In genomic region chr16:11876306-11876705, GRCh38 we compare ENCODE assay signal across 18 cellular contexts.
"Had no signal": no experiment of that assay in that cellular context is flagged by ENCODE, and none has a peak within 500 bp of the region (broad histone marks: within the 10 kb centered on the region; RNA-seq: fewer than 3 reads in every experiment).

No MANE protein-coding gene starts in this region.

- H3K4me2 ChIP-seq: hepatocyte had no signal

- H3K4me3 ChIP-seq: hepatocyte, lower lobe of right lung had no signal

- H3K9me3 Mint-ChIP-seq: activated naive CD4-positive, alpha-beta T cell treated with anti-CD3 and anti-CD28 coated beads, Interleukin-2, amount 50 U/mL, for 24 hours; activated T-cell treated with anti-CD3 and anti-CD28 coated beads, Interleukin-2, amount 50 U/mL, for 4 hours had no signal

- H3K9me3 ChIP-seq: lower lobe of right lung had no signal

- H3K27me3 Mint-ChIP-seq: activated naive CD4-positive, alpha-beta T cell treated with anti-CD3 and anti-CD28 coated beads, Interleukin-2, amount 50 U/mL, for 24 hours had no signal

- H2AFZ ChIP-seq: hepatocyte had no signal

- FAIRE-seq: colon had no signal

- H3K27ac ChIP-seq: foreskin keratinocyte, hepatocyte, lower lobe of right lung, VCaP had no signal

- DNase-seq: activated CD4-positive, alpha-beta T cell treated with anti-CD3 and anti-CD28 coated beads for 1 hour; activated CD4-positive, alpha-beta T cell treated with anti-CD3 and anti-CD28 coated beads, Interleukin-2, amount 50 U/mL, for 48 hours; activated effector memory CD4-positive, alpha-beta T cell treated with anti-CD3 and anti-CD28 coated beads, Interleukin-2, amount 50 U/mL, for 16 hours; activated T-cell treated with anti-CD3 and anti-CD28 coated beads, Interleukin-2, amount 50 U/mL, for 4 hours; amygdala; caudate nucleus; foreskin keratinocyte; lower lobe of right lung; occipital lobe; posterior cingulate gyrus; retina; stimulated activated CD4-positive, alpha-beta T cell treated with anti-CD3 and anti-CD28 coated beads, Interleukin-2, amount 100 ng/mL, for 24 hours; SW 1271; T-helper 2 cell had no signal

- H3K27me3 ChIP-seq: foreskin keratinocyte, hepatocyte had no signal

- H3K4me3 Mint-ChIP-seq: activated naive CD4-positive, alpha-beta T cell treated with anti-CD3 and anti-CD28 coated beads, Interleukin-2, amount 50 U/mL, for 24 hours; activated T-cell treated with anti-CD3 and anti-CD28 coated beads, Interleukin-2, amount 50 U/mL, for 4 hours had no signal

- ATAC-seq: activated T-cell treated with anti-CD3 and anti-CD28 coated beads, Interleukin-2, amount 50 U/mL, for 4 hours; foreskin keratinocyte; lower lobe of right lung had no signal

- H3K27ac Mint-ChIP-seq: activated naive CD4-positive, alpha-beta T cell treated with anti-CD3 and anti-CD28 coated beads, Interleukin-2, amount 50 U/mL, for 24 hours had no signal
